Comparison of ENCODE assay signal across 8 cellular contexts in genomic region chr4:102868782-102869568, GRCh38. TPM values are rescaled to one million over a fixed set of nuclear protein-coding genes. Genes with fewer than 3 reads are reported as not detected.
DNase-seq lines count a peak whose midpoint lies in the region; ATAC-seq and TF ChIP-seq lines count a peak whose summit lies in the region.

A gene with protein sequence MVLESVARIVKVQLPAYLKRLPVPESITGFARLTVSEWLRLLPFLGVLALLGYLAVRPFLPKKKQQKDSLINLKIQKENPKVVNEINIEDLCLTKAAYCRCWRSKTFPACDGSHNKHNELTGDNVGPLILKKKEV (plus strand): TSS chr4:102868992. CDS start chr4:102869085, 93 bp downstream.

- peaks cover 53% of the 10 kb centered on the region for H3K4me1 Mint-ChIP-seq in activated CD4-positive, alpha-beta T cell treated with anti-CD3 and anti-CD28 coated beads for 36 hours
- peaks cover 38% of the 10 kb centered on the region for H3K4me1 Mint-ChIP-seq in chondrocyte (ENCODE audit: low read depth)

- TF ChIP-seq CTCF in BJ (IDR thresholded peaks at IDR 0.05; ENCODE audit: insufficient read depth, low read depth, low read length) (no peak), chondrocyte (IDR thresholded peaks at IDR 0.05) (no peak)

- peaks cover 45% of the 10 kb centered on the region for H3K36me3 Mint-ChIP-seq in activated CD4-positive, alpha-beta T cell treated with anti-CD3 and anti-CD28 coated beads for 36 hours (ENCODE audit: low read depth)
- no peaks in the 10 kb centered on the region for H3K36me3 Mint-ChIP-seq in chondrocyte (ENCODE audit: low read depth)

- H3K4me3 Mint-ChIP-seq in activated CD4-positive, alpha-beta T cell treated with anti-CD3 and anti-CD28 coated beads for 36 hours = peak within 1 kb of the TSS; percentile 95
- peak within 1 kb of the TSS; percentile 83 for H3K4me3 Mint-ChIP-seq in chondrocyte (ENCODE audit: unreplicated experiment)

- CTCF ChIA-PET in BJ (lab: Yijun Ruan, JAX) = interaction anchor here (1.2 to 2.1 kb wide), 3 partner anchors 30 to 248 kb away, joined by 4 to 8 read pairs (median 4); partner anchors contain the start of gene UBE2D3
- CTCF ChIA-PET in activated CD4-positive, alpha-beta T cell treated with anti-CD3 and anti-CD28 coated beads for 36 hours (lab: Charles Lee) = interaction anchor here (0.7 to 1.9 kb wide), 8 partner anchors 35 to 231 kb away, joined by 3 to 15 read pairs (median 4); partner anchors contain the start of genes BDH2 and UBE2D3

- peak; percentile 48 for DNase-seq in BJ (ENCODE audit: low read depth)
- peak; percentile 52 for DNase-seq in GM19240 (ENCODE audit: insufficient read length, low spot score)
- peak; percentile 69 to 83 for DNase-seq in NCI-H524 (lab: John Stamatoyannopoulos, UW)
- peak; percentile 96 for DNase-seq in activated CD4-positive, alpha-beta T cell treated with anti-CD3 and anti-CD28 coated beads for 36 hours
- peak; percentile 99 for DNase-seq in chondrocyte (ENCODE audit: low spot score)
- DNase-seq in kidney glomerular epithelial cell (lab: John Stamatoyannopoulos, UW) = peak; percentile 89
- DNase-seq in stimulated activated CD4-positive, alpha-beta T cell treated with anti-CD3 and anti-CD28 coated beads, Interleukin-15, amount 100 ng/mL, for 48 hours (ENCODE audit: low read depth in 2 of 2) = peak; percentile 88

- H3K27me3 Mint-ChIP-seq in activated CD4-positive, alpha-beta T cell treated with anti-CD3 and anti-CD28 coated beads for 36 hours = no peaks in the 10 kb centered on the region
- H3K27me3 Mint-ChIP-seq in chondrocyte (ENCODE audit: low read depth) = no peaks in the 10 kb centered on the region

- peaks cover 4% of the 10 kb centered on the region for H3K9me3 Mint-ChIP-seq in activated CD4-positive, alpha-beta T cell treated with anti-CD3 and anti-CD28 coated beads for 36 hours (ENCODE audit: low read depth)
- no peaks in the 10 kb centered on the region for H3K9me3 Mint-ChIP-seq in chondrocyte (ENCODE audit: low read depth)

- peak within 1 kb of the TSS; percentile 69 for H3K4me3 ChIP-seq in BJ (ENCODE audit: low read depth, low read length)

- POLR2A ChIA-PET in BJ (lab: Charles Lee) = interaction anchor here (0.6 to 1.0 kb wide), 2 partner anchors 41 to 326 kb away, joined by 3 to 10 read pairs; partner anchors contain the start of gene UBE2D3
- POLR2A ChIA-PET in activated CD4-positive, alpha-beta T cell treated with anti-CD3 and anti-CD28 coated beads for 36 hours (lab: Charles Lee) = interaction anchor here (0.5 to 3.7 kb wide), 7 partner anchors 42 to 108 kb away, joined by 3 to 106 read pairs (median 3); partner anchors contain the start of genes MANBA and UBE2D3

- ATAC-seq in HG03457 (IDR thresholded peaks at IDR 0.05; ENCODE audit: unreplicated experiment) = peak; percentile 88
- peak; percentile 88 for ATAC-seq in activated CD4-positive, alpha-beta T cell treated with anti-CD3 and anti-CD28 coated beads for 36 hours

- H3K27me3 ChIP-seq in BJ (ENCODE audit: control insufficient read depth, insufficient read depth, low read length) = no peaks in the 10 kb centered on the region

- H3K27ac Mint-ChIP-seq in activated CD4-positive, alpha-beta T cell treated with anti-CD3 and anti-CD28 coated beads for 36 hours = peak within 1 kb of the TSS; percentile 99
- peak within 1 kb of the TSS; percentile 99 for H3K27ac Mint-ChIP-seq in chondrocyte (ENCODE audit: unreplicated experiment)

- no peaks in the 10 kb centered on the region for H3K36me3 ChIP-seq in BJ (ENCODE audit: control insufficient read depth, insufficient read depth, low read length)

- intact Hi-C loops in activated CD4-positive, alpha-beta T cell treated with anti-CD3 and anti-CD28 coated beads for 36 hours (cut with DNase I, micrococcal nuclease) = loop anchor here (1.0 to 5.0 kb wide), 13 partner anchors 41 to 524 kb away; partner anchors contain the start of genes MANBA (in 2 of the 2), SLC9B1 (in 2 of the 2), SLC9B2 (in 2 of the 2) and CENPE (in 1 of the 2)

RNA-seq across cellular contexts. Expression of the gene that starts here (rescaled TPM):
- polyA plus RNA-seq in BJ (2011; rRNA removed) = 23.0 and 32.2 TPM in 2 replicates
- polyA minus RNA-seq in BJ (2011; rRNA and poly(A)+ RNA removed) = 8.4 and 12.3 TPM in 2 replicates
- 10 to 100 TPM; 33.5 to 35.1 TPM for total RNA-seq in activated CD4-positive, alpha-beta T cell treated with anti-CD3 and anti-CD28 coated beads for 36 hours
- total RNA-seq in chondrocyte = 20.7 to 30.9 TPM (median 29.7 TPM) in 3 replicates

Comparison
In these comparisons a context has a peak if more than half of its experiments do, and no peak if none do; other contexts are left out.
1. Peak in every context shown above with its lines: DNase-seq, ATAC-seq and H3K4me3 ChIP-seq.
2. DNase-seq: peak in every context shown above with its lines; median percentile 99 in chondrocyte; 96 in activated CD4-positive, alpha-beta T cell treated with anti-CD3 and anti-CD28 coated beads for 36 hours; 89 in kidney glomerular epithelial cell; 88 in stimulated activated CD4-positive, alpha-beta T cell treated with anti-CD3 and anti-CD28 coated beads, Interleukin-15, amount 100 ng/mL, for 48 hours; 76 in NCI-H524; 52 in GM19240; 48 in BJ.